1 cellular context compared by ENCODE assay signal in genomic region chr6:153553627-153554026, GRCh38.
TF ChIP-seq lines count a peak whose summit lies in the region.

No MANE protein-coding gene starts in this region.

TF ChIP-seq in GM12878, 131 proteins besides CTCF, POLR2A, EP300 and RAD21 (continued from another document):
- TF ChIP-seq, protein P1, sequence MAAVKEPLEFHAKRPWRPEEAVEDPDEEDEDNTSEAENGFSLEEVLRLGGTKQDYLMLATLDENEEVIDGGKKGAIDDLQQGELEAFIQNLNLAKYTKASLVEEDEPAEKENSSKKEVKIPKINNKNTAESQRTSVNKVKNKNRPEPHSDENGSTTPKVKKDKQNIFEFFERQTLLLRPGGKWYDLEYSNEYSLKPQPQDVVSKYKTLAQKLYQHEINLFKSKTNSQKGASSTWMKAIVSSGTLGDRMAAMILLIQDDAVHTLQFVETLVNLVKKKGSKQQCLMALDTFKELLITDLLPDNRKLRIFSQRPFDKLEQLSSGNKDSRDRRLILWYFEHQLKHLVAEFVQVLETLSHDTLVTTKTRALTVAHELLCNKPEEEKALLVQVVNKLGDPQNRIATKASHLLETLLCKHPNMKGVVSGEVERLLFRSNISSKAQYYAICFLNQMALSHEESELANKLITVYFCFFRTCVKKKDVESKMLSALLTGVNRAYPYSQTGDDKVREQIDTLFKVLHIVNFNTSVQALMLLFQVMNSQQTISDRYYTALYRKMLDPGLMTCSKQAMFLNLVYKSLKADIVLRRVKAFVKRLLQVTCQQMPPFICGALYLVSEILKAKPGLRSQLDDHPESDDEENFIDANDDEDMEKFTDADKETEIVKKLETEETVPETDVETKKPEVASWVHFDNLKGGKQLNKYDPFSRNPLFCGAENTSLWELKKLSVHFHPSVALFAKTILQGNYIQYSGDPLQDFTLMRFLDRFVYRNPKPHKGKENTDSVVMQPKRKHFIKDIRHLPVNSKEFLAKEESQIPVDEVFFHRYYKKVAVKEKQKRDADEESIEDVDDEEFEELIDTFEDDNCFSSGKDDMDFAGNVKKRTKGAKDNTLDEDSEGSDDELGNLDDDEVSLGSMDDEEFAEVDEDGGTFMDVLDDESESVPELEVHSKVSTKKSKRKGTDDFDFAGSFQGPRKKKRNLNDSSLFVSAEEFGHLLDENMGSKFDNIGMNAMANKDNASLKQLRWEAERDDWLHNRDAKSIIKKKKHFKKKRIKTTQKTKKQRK (IDR thresholded peaks at IDR 0.05; ENCODE audit: low read depth, low read length), result no peak
- TF ChIP-seq ZBTB33 (IDR thresholded peaks at IDR 0.05), result no peak
- TF ChIP-seq KDM1A (IDR thresholded peaks at IDR 0.05; ENCODE audit: borderline replicate concordance), result no peak
- TF ChIP-seq SMC3 (IDR thresholded peaks at IDR 0.05; ENCODE audit: borderline replicate concordance, low read length), result no peak
- no peak for TF ChIP-seq CREM (IDR thresholded peaks at IDR 0.05; ENCODE audit: low read depth)
- TF ChIP-seq MXI1 (IDR thresholded peaks at IDR 0.05; ENCODE audit: low read depth, low read length), result no peak
- no peak for TF ChIP-seq GATAD2B (conservative IDR thresholded peaks at IDR 0.05; ENCODE audit: low read depth)
- TF ChIP-seq ZBED1 (IDR thresholded peaks at IDR 0.05; ENCODE audit: borderline replicate concordance), result no peak
- TF ChIP-seq ZNF384 (IDR thresholded peaks at IDR 0.05; ENCODE audit: borderline replicate concordance, low read depth, low read length), result no peak
- TF ChIP-seq HSF1 (IDR thresholded peaks at IDR 0.05; ENCODE audit: low read depth, low read length), result no peak
